In the genomic region with DNA sequence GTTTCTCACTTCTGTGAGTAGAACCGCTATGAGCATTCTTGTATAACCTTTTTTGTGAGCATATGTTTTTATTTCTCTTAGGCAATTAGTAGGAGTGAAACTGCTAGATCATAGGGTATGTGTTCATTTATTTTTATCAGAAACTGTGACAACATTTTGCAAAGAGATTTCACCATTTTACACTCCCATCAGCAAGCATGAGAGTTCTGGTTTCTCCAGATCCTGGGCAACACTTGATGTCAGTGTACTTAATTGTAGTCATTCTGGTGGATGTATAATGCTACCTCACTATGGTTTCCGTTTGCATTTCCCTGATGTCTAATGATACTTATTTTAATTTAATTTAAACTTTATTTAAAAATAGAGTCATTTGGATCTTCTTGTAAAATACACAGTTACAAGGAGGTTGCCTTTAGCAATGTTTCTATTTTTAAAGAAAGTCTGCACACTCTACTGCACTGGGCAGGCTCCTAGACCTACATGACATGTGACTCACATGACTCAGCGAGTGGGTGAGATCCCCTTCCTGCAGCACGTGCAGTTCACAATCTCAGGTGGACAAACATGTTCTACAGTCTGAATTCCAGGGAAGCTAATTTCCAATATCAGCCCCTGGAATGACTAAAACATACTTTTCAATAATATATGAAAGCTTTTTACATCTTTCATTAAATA, we compare ENCODE assay signal across 11 cellular contexts.
A peak's percentile ranks its signal among the peaks of the same experiment; 100 is the strongest.
DNase-seq lines count a peak whose midpoint lies in the region; ATAC-seq and TF ChIP-seq lines count a peak whose summit lies in the region.
"Had no signal": no experiment of that assay in that cellular context is flagged by ENCODE, and none has a peak within 500 bp of the region (broad histone marks: within the 10 kb centered on the region; RNA-seq: fewer than 3 reads in every experiment).

No MANE protein-coding gene starts in this region.

- DNase-seq in GF-D8 (lab: John Stamatoyannopoulos, UW) (peak; percentile 73), SIG-M5 (lab: John Stamatoyannopoulos, UW) (peak; percentile 92), left lung (peak in 1 of 2 donors; percentile 72), KG1 (lab: John Stamatoyannopoulos, UW) (no peak), cerebellar cortex (ENCODE audit: low spot score) (no peak), iPS-NIHi11 (ENCODE audit: low spot score) (no peak)
- DNase-seq: activated CD4-positive, alpha-beta memory T cell treated with anti-CD3 and anti-CD28 coated beads, Interleukin-2, amount 10 ng/mL, durations not matched to agents 7 days and 5 days; mesendoderm had no signal

- H3K9me3 ChIP-seq in BLaER1 (peaks cover 9% of the 10 kb centered on the region; the same call in 1 of the 2 replicates), left lung (no peaks in the 10 kb centered on the region)

- intact Hi-C loops in left lung (cut with DNase I) = no loop called here

- no peaks in the 10 kb centered on the region for H4K20me1 ChIP-seq in BLaER1

- peak; percentile 88 for ATAC-seq in left lung
- no peak for ATAC-seq in GM21390 (IDR thresholded peaks at IDR 0.05; ENCODE audit: unreplicated experiment)

- H3K27ac ChIP-seq in BLaER1 (no peak overlapping the region), left lung (peak overlapping the region; percentile 59 to 63)
- H3K27ac ChIP-seq: PC-9 had no signal

- H3K4me1 ChIP-seq in BLaER1 (peaks cover 23% of the 10 kb centered on the region), left lung (peaks cover 3 to 31% of the 10 kb centered on the region in 2 donors)

- H3K9ac ChIP-seq in BLaER1 = no peak overlapping the region

- H3K4me2 ChIP-seq in BLaER1 = peak overlapping the region; percentile 75
- H3K4me2 ChIP-seq: PC-9 had no signal

- H3K27me3 ChIP-seq in BLaER1 = no peaks in the 10 kb centered on the region
- H3K27me3 ChIP-seq in left lung = no peaks in the 10 kb centered on the region

- H3K36me3 ChIP-seq in BLaER1 (no peaks in the 10 kb centered on the region), left lung (no peaks in the 10 kb centered on the region)

- H3K4me3 ChIP-seq in BLaER1 (no peak overlapping the region), left lung (no peak overlapping the region)
- H3K4me3 ChIP-seq: PC-9 had no signal

- no peak for TF ChIP-seq CTCF in left lung (IDR thresholded peaks at IDR 0.05)

Comparison
In these comparisons a context has a peak if more than half of its experiments do, and no peak if none do; other contexts are left out.
1. DNase-seq: peak in GF-D8 (single experiment) and SIG-M5 (single experiment); none in KG1 (single experiment), cerebellar cortex (single experiment) and iPS-NIHi11 (single experiment).